Comparison of ENCODE assay signal across 12 cellular contexts in genomic region chr17:74763565-74764387, GRCh38. TPM values are rescaled to one million over a fixed set of nuclear protein-coding genes. Genes with fewer than 3 reads are reported as not detected.
DNase-seq lines count a peak whose midpoint lies in the region; FAIRE-seq and TF ChIP-seq lines count a peak whose summit lies in the region.
"Had no signal": no experiment of that assay in that cellular context is flagged by ENCODE, and none has a peak within 500 bp of the region (broad histone marks: within the 10 kb centered on the region; RNA-seq: fewer than 3 reads in every experiment).

No MANE protein-coding gene starts in this region.

- WGBS in neuronal stem cell (ENCODE audit: extremely low coverage in 2 of 2, insufficient read length in 2 of 2, insufficient replicate concordance in 1 of 2), 2 donors = no CpG with 5 or more reads among the region's 16 CpGs

- peaks cover 73% of the 10 kb centered on the region for H4K20me1 ChIP-seq in BLaER1

- no peaks in the 10 kb centered on the region for H3K27me3 ChIP-seq in BLaER1
- H3K27me3 ChIP-seq in neuronal stem cell (ENCODE audit: control insufficient read depth in 3 of 3, insufficient read depth in 3 of 3, low read depth in 1 of 3, low read length in 3 of 3) = no peaks in the 10 kb centered on the region

- H3K4me3 ChIP-seq in BLaER1 = no peak overlapping the region
- H3K4me3 ChIP-seq in NB4 (ENCODE audit: low read depth, low read length) = no peak overlapping the region
- H3K4me3 ChIP-seq in neuronal stem cell (ENCODE audit: low read length in 2 of 2) = no peak overlapping the region

- peak overlapping the region; percentile 63 for H3K14ac ChIP-seq in neuronal stem cell (ENCODE audit: low read length)

- H4K91ac ChIP-seq in neuronal stem cell (ENCODE audit: low read depth, low read length, poor library complexity) = peak overlapping the region; percentile 96

- TF ChIP-seq CTCF in NB4 (IDR thresholded peaks at IDR 0.05; ENCODE audit: low read depth, low read length) = no peak

- no peak for FAIRE-seq in RCC 7860 (lab: Jason Lieb, UNC)
- FAIRE-seq: H54 had no signal

- H3K4me1 ChIP-seq in BLaER1 (peaks cover 49% of the 10 kb centered on the region), neuronal stem cell (ENCODE audit: control insufficient read depth in 2 of 2, insufficient read depth in 1 of 2, low read depth in 1 of 2, low read length in 2 of 2) (peaks cover 46 to 50% of the 10 kb centered on the region in 2 donors)

- H3K18ac ChIP-seq in neuronal stem cell (ENCODE audit: low read length) = peak overlapping the region; percentile 99

- peaks cover 16% of the 10 kb centered on the region for H3K79me1 ChIP-seq in neuronal stem cell (ENCODE audit: low read depth, low read length)

- H3K9ac ChIP-seq in BLaER1 (no peak overlapping the region), neuronal stem cell (ENCODE audit: low read depth, low read length, poor library complexity) (no peak overlapping the region)

- H3K4me2 ChIP-seq in BLaER1 (peak overlapping the region; percentile 60), neuronal stem cell (ENCODE audit: insufficient read depth, low read length, poor library complexity, severe bottlenecking) (peak overlapping the region; percentile 73)

- H3K36me3 ChIP-seq in BLaER1 (peaks cover 24% of the 10 kb centered on the region), neuronal stem cell (replicated peaks in 1 of 2; ENCODE audit: control insufficient read depth in 2 of 2, insufficient read depth in 2 of 2, low read length in 2 of 2) (peaks cover 2 to 30% of the 10 kb centered on the region in 2 donors)

- DNase-seq in NB4 (ENCODE audit: low read depth) (peak; percentile 22), globus pallidus (ENCODE audit: low spot score) (peak; percentile 51), neuronal stem cell (ENCODE audit: low spot score) (peak; percentile 84), RCC 7860 (ENCODE audit: low spot score) (no peak), hepatic stellate cell (ENCODE audit: low spot score) (no peak), NCI-H510A treated with DMSO at 0.1 percent for 48 hours (lab: John Stamatoyannopoulos, UW) (no peak), HT-29 (ENCODE audit: low spot score) (no peak)
- DNase-seq: erythroblast, NCI-H1436 treated with DMSO at 0.1 percent for 48 hours, SIG-M5 had no signal

- peak overlapping the region; percentile 99 for H2BK15ac ChIP-seq in neuronal stem cell (ENCODE audit: low read length)

- peak overlapping the region; percentile 97 for H2BK5ac ChIP-seq in neuronal stem cell (ENCODE audit: low read length)

- H3K27ac ChIP-seq in BLaER1 = no peak overlapping the region
- peak overlapping the region; percentile 70 for H3K27ac ChIP-seq in neuronal stem cell (replicated peaks; ENCODE audit: low read length)

- peak overlapping the region; percentile 98 for H3K4ac ChIP-seq in neuronal stem cell (ENCODE audit: low read length)

- peak overlapping the region; percentile 42 for H2AFZ ChIP-seq in neuronal stem cell (ENCODE audit: low read length)

- TF ChIP-seq POLR2A in NB4 (IDR thresholded peaks at IDR 0.05; ENCODE audit: extremely low read depth, insufficient read length) = no peak

- peak overlapping the region; percentile 99 for H2BK12ac ChIP-seq in neuronal stem cell (ENCODE audit: low read length)

- H3K23ac ChIP-seq in neuronal stem cell (ENCODE audit: low read depth, low read length, poor library complexity) = peak overlapping the region; percentile 81

- peak overlapping the region; percentile 100 for H2BK120ac ChIP-seq in neuronal stem cell (ENCODE audit: low read depth, low read length)

- H3K9me3 ChIP-seq in BLaER1 (no peaks in the 10 kb centered on the region), neuronal stem cell (replicated peaks in 1 of 2; ENCODE audit: control insufficient read depth in 2 of 2, insufficient read depth in 1 of 2, low read depth in 1 of 2, low read length in 2 of 2) (no peaks in the 10 kb centered on the region)

- H2AK5ac ChIP-seq in neuronal stem cell (ENCODE audit: low read depth, low read length) = peak overlapping the region; percentile 100

- H4K8ac ChIP-seq in neuronal stem cell (ENCODE audit: low read depth, low read length) = peak overlapping the region; percentile 56

RNA-seq across cellular contexts. Expression of gene NAT9, which starts 12.4 kb away (rescaled TPM):
- 38.7 TPM for polyA plus RNA-seq in neuronal stem cell (2013, experiment 1 of 2)
- polyA plus RNA-seq in neuronal stem cell (2013, experiment 2 of 2) = 39.5 TPM
- 49.5 and 50.4 TPM in 2 replicates for total RNA-seq in HT-29 (2014; rRNA removed; shearing (Covaris generic))

RNA-seq across cellular contexts. Expression of gene NHERF1, which starts 15.3 kb away (rescaled TPM):
- polyA plus RNA-seq in neuronal stem cell (2013, experiment 1 of 2) = 67.4 TPM
- 67.1 TPM for polyA plus RNA-seq in neuronal stem cell (2013, experiment 2 of 2)
- 298 and 304 TPM in 2 replicates for total RNA-seq in HT-29 (2014; rRNA removed; shearing (Covaris generic))

RNA-seq across cellular contexts. Expression of gene RAB37, which starts 26.7 kb away (rescaled TPM):
- 1.6 TPM for polyA plus RNA-seq in neuronal stem cell (2013, experiment 1 of 2)
- polyA plus RNA-seq in neuronal stem cell (2013, experiment 2 of 2) = 1.4 TPM
- 0.55 and 1.0 TPM in 2 replicates for total RNA-seq in HT-29 (2014; rRNA removed; shearing (Covaris generic))

RNA-seq across cellular contexts. Expression of gene CD300LF, which starts 51.1 kb away (rescaled TPM):
- not detected for polyA plus RNA-seq in neuronal stem cell (2013, experiment 1 of 2)
- polyA plus RNA-seq in neuronal stem cell (2013, experiment 2 of 2) = not detected
- total RNA-seq in HT-29 (2014; rRNA removed; shearing (Covaris generic)) = not detected in 2 replicates

Comparison
In these comparisons a context has a peak if more than half of its experiments do, and no peak if none do; other contexts are left out.
1. DNase-seq: peak in NB4 (single experiment), globus pallidus (single experiment) and neuronal stem cell (single experiment); none in RCC 7860 (single experiment), hepatic stellate cell (single experiment), NCI-H510A treated with DMSO at 0.1 percent for 48 hours (single experiment) and HT-29 (single experiment).